In the genomic region with DNA sequence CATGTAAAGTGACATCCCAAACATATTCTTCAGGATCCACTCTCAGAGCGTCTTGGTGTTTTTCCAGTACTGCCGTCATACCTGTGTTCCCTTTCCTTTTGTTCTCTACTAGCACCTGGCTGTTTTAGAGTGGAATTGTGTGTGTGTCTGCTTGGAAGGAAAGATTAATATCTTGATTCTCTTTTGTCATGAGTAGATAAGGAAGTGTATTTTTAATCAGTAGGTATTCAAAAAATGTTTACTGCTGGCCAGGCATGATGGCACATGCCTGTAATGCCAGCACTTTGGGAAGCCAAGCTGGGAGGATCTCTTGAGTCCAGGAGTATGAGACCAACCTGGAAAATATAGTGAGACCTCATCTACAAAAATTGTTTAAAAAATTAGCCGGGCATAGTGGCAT, we compare ENCODE assay signal across 15 cellular contexts.
DNase-seq lines count a peak whose midpoint lies in the region; ATAC-seq and TF ChIP-seq lines count a peak whose summit lies in the region.
"Had no signal": no experiment of that assay in that cellular context is flagged by ENCODE, and none has a peak within 500 bp of the region (broad histone marks: within the 10 kb centered on the region; RNA-seq: fewer than 3 reads in every experiment).

No MANE protein-coding gene starts in this region.

- H3K18ac ChIP-seq in neuronal stem cell (ENCODE audit: low read length), result no peak overlapping the region

- no peaks in the 10 kb centered on the region for H3K79me1 ChIP-seq in neuronal stem cell (ENCODE audit: low read depth, low read length)

- no peak overlapping the region for H2BK120ac ChIP-seq in neuronal stem cell (ENCODE audit: low read depth, low read length)

- H3K4me3 Mint-ChIP-seq in naive thymus-derived CD4-positive, alpha-beta T cell, result no peak overlapping the region
- H3K4me3 Mint-ChIP-seq: CD4-positive, CD25-positive, alpha-beta regulatory T cell had no signal

- H2BK12ac ChIP-seq in neuronal stem cell (ENCODE audit: low read length), result no peak overlapping the region

- no peak overlapping the region for H3K14ac ChIP-seq in neuronal stem cell (ENCODE audit: low read length)

- no peak for TF ChIP-seq CTCF in uterus (IDR thresholded peaks at IDR 0.05)

- H3K4me2 ChIP-seq in neuronal stem cell (ENCODE audit: insufficient read depth, low read length, poor library complexity, severe bottlenecking), result no peak overlapping the region

- H2BK5ac ChIP-seq in neuronal stem cell (ENCODE audit: low read length), result no peak overlapping the region

- no peak overlapping the region for H3K4ac ChIP-seq in neuronal stem cell (ENCODE audit: low read length)

- H3K36me3 Mint-ChIP-seq in naive thymus-derived CD4-positive, alpha-beta T cell, result no peaks in the 10 kb centered on the region
- H3K36me3 Mint-ChIP-seq: CD4-positive, CD25-positive, alpha-beta regulatory T cell had no signal

- no peak overlapping the region for H4K91ac ChIP-seq in neuronal stem cell (ENCODE audit: low read depth, low read length, poor library complexity)

- H4K8ac ChIP-seq in neuronal stem cell (ENCODE audit: low read depth, low read length), result no peak overlapping the region

- WGBS in neuronal stem cell (ENCODE audit: extremely low coverage in 2 of 2, insufficient read length in 2 of 2, insufficient replicate concordance in 1 of 2), 2 donors, result no CpG with 5 or more reads among the region's 3 CpGs

- H3K4me1 ChIP-seq in neuronal stem cell (ENCODE audit: control insufficient read depth in 2 of 2, insufficient read depth in 1 of 2, low read depth in 1 of 2, low read length in 2 of 2) (peaks cover 16 to 25% of the 10 kb centered on the region in 2 donors), uterus (no peaks in the 10 kb centered on the region)
- H3K4me1 ChIP-seq in naive thymus-derived CD4-positive, alpha-beta T cell (ENCODE audit: control insufficient read depth in 2 of 2, insufficient read depth in 2 of 2, low read length in 2 of 2), result no peaks in the 10 kb centered on the region

- DNase-seq in Right ventricle myocardium inferior (ENCODE audit: missing footprints), result no peak
- no peak for DNase-seq in left cardiac atrium
- no peak for DNase-seq in neuronal stem cell (ENCODE audit: low spot score)
- DNase-seq in uterus, result no peak
- no peak for DNase-seq in globus pallidus (ENCODE audit: low spot score)
- no peak for DNase-seq in naive thymus-derived CD4-positive, alpha-beta T cell
- no peak for DNase-seq in NAMALWA (ENCODE audit: low spot score)
- DNase-seq: adrenal gland; CD4-positive, CD25-positive, alpha-beta regulatory T cell; EL; head of caudate nucleus; kidney; NCI-H187; testis had no signal

- H3K36me3 ChIP-seq in neuronal stem cell (replicated peaks in 1 of 2; ENCODE audit: control insufficient read depth in 2 of 2, insufficient read depth in 2 of 2, low read length in 2 of 2), result no peaks in the 10 kb centered on the region
- H3K36me3 ChIP-seq in uterus, result no peaks in the 10 kb centered on the region
- H3K36me3 ChIP-seq in naive thymus-derived CD4-positive, alpha-beta T cell (ENCODE audit: control insufficient read depth in 2 of 3, insufficient read depth in 3 of 3, low read length in 3 of 3), result no peaks in the 10 kb centered on the region
- H3K36me3 ChIP-seq: adrenal gland had no signal

- TF ChIP-seq POLR2A in uterus (IDR thresholded peaks at IDR 0.05), result no peak

- H3K27me3 ChIP-seq in neuronal stem cell (ENCODE audit: control insufficient read depth in 3 of 3, insufficient read depth in 3 of 3, low read depth in 1 of 3, low read length in 3 of 3) (no peaks in the 10 kb centered on the region), uterus (no peaks in the 10 kb centered on the region)
- H3K27me3 ChIP-seq in naive thymus-derived CD4-positive, alpha-beta T cell (ENCODE audit: control insufficient read depth in 2 of 2, insufficient read depth in 2 of 2, low read length in 2 of 2), result no peaks in the 10 kb centered on the region
- H3K27me3 ChIP-seq: adrenal gland, testis had no signal

- H2BK15ac ChIP-seq in neuronal stem cell (ENCODE audit: low read length), result peak overlapping the region; percentile 14

- H3K27me3 Mint-ChIP-seq in naive thymus-derived CD4-positive, alpha-beta T cell, result peaks cover 25 to 42% (median 27%) of the 10 kb centered on the region in 5 donors

- H3K27ac ChIP-seq in neuronal stem cell (replicated peaks; ENCODE audit: low read length), result no peak overlapping the region
- H3K27ac ChIP-seq in uterus, result peak overlapping the region; percentile 89 to 92
- H3K27ac ChIP-seq in naive thymus-derived CD4-positive, alpha-beta T cell (ENCODE audit: low read depth, low read length), result no peak overlapping the region
- H3K27ac ChIP-seq: adrenal gland had no signal

- H3K4me3 ChIP-seq in neuronal stem cell (ENCODE audit: low read length in 2 of 2) (no peak overlapping the region), uterus (no peak overlapping the region)
- H3K4me3 ChIP-seq in naive thymus-derived CD4-positive, alpha-beta T cell (ENCODE audit: low read length), result no peak overlapping the region
- H3K4me3 ChIP-seq: adrenal gland, testis had no signal

- no peak overlapping the region for H3K23ac ChIP-seq in neuronal stem cell (ENCODE audit: low read depth, low read length, poor library complexity)

- ATAC-seq in Right ventricle myocardium inferior, result peak; percentile 13
- no peak for ATAC-seq in left cardiac atrium
- ATAC-seq in esophagus mucosa, result peak; percentile 64
- no peak for ATAC-seq in naive thymus-derived CD4-positive, alpha-beta T cell

- no peak overlapping the region for H2AFZ ChIP-seq in neuronal stem cell (ENCODE audit: low read length)

- POLR2A ChIA-PET in naive thymus-derived CD4-positive, alpha-beta T cell (lab: Charles Lee), result no interaction called here

- CTCF ChIA-PET in naive thymus-derived CD4-positive, alpha-beta T cell (lab: Charles Lee), result no interaction called here

- H3K4me1 Mint-ChIP-seq in naive thymus-derived CD4-positive, alpha-beta T cell, result peaks cover 0 to 2% (median 0%) of the 10 kb centered on the region in 7 donors

- H3K27ac Mint-ChIP-seq in naive thymus-derived CD4-positive, alpha-beta T cell, result no peak overlapping the region

- H3K9me3 ChIP-seq in neuronal stem cell (replicated peaks in 1 of 2; ENCODE audit: control insufficient read depth in 2 of 2, insufficient read depth in 1 of 2, low read depth in 1 of 2, low read length in 2 of 2) (no peaks in the 10 kb centered on the region), uterus (no peaks in the 10 kb centered on the region)
- no peaks in the 10 kb centered on the region for H3K9me3 ChIP-seq in naive thymus-derived CD4-positive, alpha-beta T cell (ENCODE audit: control insufficient read depth in 2 of 3, low read length in 3 of 3)
- H3K9me3 ChIP-seq: adrenal gland, testis had no signal

- H2AK5ac ChIP-seq in neuronal stem cell (ENCODE audit: low read depth, low read length), result no peak overlapping the region

- no peak overlapping the region for H3K9ac ChIP-seq in neuronal stem cell (ENCODE audit: low read depth, low read length, poor library complexity)

- intact Hi-C loops in Right ventricle myocardium inferior (cut with DNase I), result no loop called here
- intact Hi-C loops in left cardiac atrium (cut with DNase I), result no loop called here
- intact Hi-C loops in uterus (cut with DNase I; ENCODE audit: low total_unique reads), result loop anchor here (10.0 kb wide), 1 partner anchor 96 kb away; no protein-coding TSS in a partner anchor
- intact Hi-C loops in naive thymus-derived CD4-positive, alpha-beta T cell (cut with micrococcal nuclease), result no loop called here

- H3K9me3 Mint-ChIP-seq in naive thymus-derived CD4-positive, alpha-beta T cell, result no peaks in the 10 kb centered on the region
- H3K9me3 Mint-ChIP-seq: CD4-positive, CD25-positive, alpha-beta regulatory T cell had no signal

Comparison
In these comparisons a context has a peak if more than half of its experiments do, and no peak if none do; other contexts are left out.
1. ATAC-seq: peak in Right ventricle myocardium inferior (single experiment) and esophagus mucosa (single experiment); none in left cardiac atrium (0 of 2) and naive thymus-derived CD4-positive, alpha-beta T cell (single experiment).
2. H3K27ac ChIP-seq: peak in uterus (2 of 2); none in neuronal stem cell (single experiment) and naive thymus-derived CD4-positive, alpha-beta T cell (single experiment).